11 cellular contexts compared by ENCODE assay signal in the genomic region with DNA sequence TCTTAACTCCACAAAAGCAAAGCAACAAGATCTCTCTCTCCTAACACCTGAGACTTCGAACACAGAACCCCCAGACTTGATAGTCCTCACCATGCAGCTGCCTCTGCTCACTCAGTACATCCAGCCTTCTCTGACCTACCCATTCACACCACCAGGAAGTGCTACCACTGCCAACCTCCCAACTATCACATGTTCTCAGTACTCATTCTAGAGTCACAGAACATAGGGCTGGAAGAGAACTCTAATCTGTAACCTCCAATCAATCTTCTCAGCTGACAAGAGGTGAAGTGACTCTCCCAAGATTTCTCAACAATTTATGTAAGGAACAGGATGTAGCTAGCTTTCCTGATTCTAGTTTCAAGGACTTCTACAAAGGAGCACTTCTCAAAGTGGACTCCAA. TPM values are rescaled to one million over a fixed set of nuclear protein-coding genes. Genes with fewer than 3 reads are reported as not detected.
DNase-seq lines count a peak whose midpoint lies in the region; ATAC-seq and TF ChIP-seq lines count a peak whose summit lies in the region.
"Had no signal": no experiment of that assay in that cellular context is flagged by ENCODE, and none has a peak within 500 bp of the region (broad histone marks: within the 10 kb centered on the region; RNA-seq: fewer than 3 reads in every experiment).

No MANE protein-coding gene starts in this region.

- H3K36me3 ChIP-seq in naive thymus-derived CD4-positive, alpha-beta T cell (ENCODE audit: control insufficient read depth in 2 of 3, insufficient read depth in 3 of 3, low read length in 3 of 3) = peaks cover 31 to 41% (median 31%) of the 10 kb centered on the region in 3 experiments
- H3K36me3 ChIP-seq in heart left ventricle = peaks cover 0 to 37% (median 33%) of the 10 kb centered on the region in 9 donors

- no peak overlapping the region for H3K4me3 ChIP-seq in naive thymus-derived CD4-positive, alpha-beta T cell (ENCODE audit: low read length)
- no peak overlapping the region for H3K4me3 ChIP-seq in heart left ventricle

- no peaks in the 10 kb centered on the region for H3K27me3 Mint-ChIP-seq in naive thymus-derived CD4-positive, alpha-beta T cell

- ATAC-seq in naive thymus-derived CD4-positive, alpha-beta T cell = no peak
- no peak for ATAC-seq in heart left ventricle

- H3K9me3 ChIP-seq in naive thymus-derived CD4-positive, alpha-beta T cell (ENCODE audit: control insufficient read depth in 2 of 3, low read length in 3 of 3) = no peaks in the 10 kb centered on the region
- H3K9me3 ChIP-seq in heart left ventricle = peaks cover 0 to 13% (median 3%) of the 10 kb centered on the region in 12 donors

- peaks cover 26 to 54% (median 47%) of the 10 kb centered on the region in 5 donors for H3K36me3 Mint-ChIP-seq in naive thymus-derived CD4-positive, alpha-beta T cell

- intact Hi-C loops in naive thymus-derived CD4-positive, alpha-beta T cell (cut with micrococcal nuclease) = no loop called here
- intact Hi-C loops in heart left ventricle (cut with DNase I) = no loop called here

- CTCF ChIA-PET in naive thymus-derived CD4-positive, alpha-beta T cell (lab: Charles Lee) = interaction anchor here (1.0 kb wide), 1 partner anchor 78 kb away, joined by 3 read pairs; no protein-coding TSS in a partner anchor

- peak overlapping the region; percentile 36 to 86 (median 58) for H3K4me3 Mint-ChIP-seq in naive thymus-derived CD4-positive, alpha-beta T cell

- H3K27me3 ChIP-seq in naive thymus-derived CD4-positive, alpha-beta T cell (ENCODE audit: control insufficient read depth in 2 of 2, insufficient read depth in 2 of 2, low read length in 2 of 2) = no peaks in the 10 kb centered on the region
- no peaks in the 10 kb centered on the region for H3K27me3 ChIP-seq in heart left ventricle

- no peak for TF ChIP-seq POLR2A in heart left ventricle (IDR thresholded peaks at IDR 0.05)

- no peak for TF ChIP-seq CTCF in heart left ventricle (IDR thresholded peaks at IDR 0.05)

- peaks cover 7 to 19% (median 14%) of the 10 kb centered on the region in 11 donors for H3K9me3 Mint-ChIP-seq in naive thymus-derived CD4-positive, alpha-beta T cell

- peak overlapping the region; percentile 74 for H3K27ac ChIP-seq in caudate nucleus (ENCODE audit: low read depth, low read length)
- no peak overlapping the region for H3K27ac ChIP-seq in naive thymus-derived CD4-positive, alpha-beta T cell (ENCODE audit: low read depth, low read length)
- peak overlapping the region in 2 of 12 donors; percentile 31 to 74 for H3K27ac ChIP-seq in heart left ventricle
- H3K27ac ChIP-seq: 22Rv1, HL-60 had no signal

- peaks cover 29 to 44% of the 10 kb centered on the region in 2 donors for H3K4me1 ChIP-seq in naive thymus-derived CD4-positive, alpha-beta T cell (ENCODE audit: control insufficient read depth in 2 of 2, insufficient read depth in 2 of 2, low read length in 2 of 2)
- peaks cover 8 to 67% (median 50%) of the 10 kb centered on the region in 12 donors for H3K4me1 ChIP-seq in heart left ventricle

- WGBS in heart left ventricle, 4 donors = 86 to 96% (median 90%) methylated on average over 1 of the region's 1 CpG

- H3K4me1 Mint-ChIP-seq in naive thymus-derived CD4-positive, alpha-beta T cell = peaks cover 48 to 92% (median 81%) of the 10 kb centered on the region in 7 donors

- POLR2A ChIA-PET in naive thymus-derived CD4-positive, alpha-beta T cell (lab: Charles Lee) = interaction anchor here (1.2 to 1.7 kb wide), 2 partner anchors 11 to 435 kb away, joined by 3 to 4 read pairs; no protein-coding TSS in a partner anchor

- H3K27ac Mint-ChIP-seq in naive thymus-derived CD4-positive, alpha-beta T cell = peak overlapping the region in 7 of 9 donors; percentile 1 to 79 (median 45)

- DNase-seq in DMS53 (lab: John Stamatoyannopoulos, UW) (peak; percentile 34), DMS53 treated with DMSO at 0.1 percent for 48 hours (lab: John Stamatoyannopoulos, UW; ENCODE audit: unreplicated experiment) (no peak), NAMALWA (ENCODE audit: low spot score) (peak; percentile 45), caudate nucleus (lab: John Stamatoyannopoulos, UW) (peak in 1 of 61 donors; percentile 31), heart left ventricle (no peak), NCI-H2171 (lab: John Stamatoyannopoulos, UW) (no peak)
- no peak for DNase-seq in naive thymus-derived CD4-positive, alpha-beta T cell
- no peak for DNase-seq in central memory CD4-positive, alpha-beta T cell
- DNase-seq: NCI-H526 had no signal

RNA-seq across cellular contexts. Expression of gene NUDCD3, which starts 3.8 kb away (rescaled TPM):
- 100 to 1,000 TPM in 2 of 5 experiments, 10 to 100 TPM in 3; 79.4 to 117 (median 91.0) TPM for total RNA-seq in naive thymus-derived CD4-positive, alpha-beta T cell
- polyA plus RNA-seq in naive thymus-derived CD4-positive, alpha-beta T cell = 10 to 100 TPM; 51.5 to 55.6 TPM
- 100 to 1,000 TPM in 4 of 9 donors, 10 to 100 TPM in 5; 59.5 to 133 (median 98.7) TPM for total RNA-seq in heart left ventricle
- polyA plus RNA-seq in heart left ventricle = 10 to 100 TPM; 16.7 to 54.6 TPM

RNA-seq across cellular contexts. Expression of gene NPC1L1, which starts 54.4 kb away (rescaled TPM):
- under 1 TPM in 4 of 5 experiments, not detected in 1; 0.11 to 0.32 (median 0.21) TPM for total RNA-seq in naive thymus-derived CD4-positive, alpha-beta T cell
- polyA plus RNA-seq in naive thymus-derived CD4-positive, alpha-beta T cell = not detected
- total RNA-seq in heart left ventricle = under 1 TPM in 5 of 9 donors, not detected in 4; 0.07 to 0.25 (median 0.14) TPM
- under 1 TPM; 0.03 to 0.11 TPM for polyA plus RNA-seq in heart left ventricle

Comparison
In these comparisons a context has a peak if more than half of its experiments do, and no peak if none do; other contexts are left out.
1. DNase-seq: peak in DMS53 (single experiment) and NAMALWA (single experiment); none in DMS53 treated with DMSO at 0.1 percent for 48 hours (single experiment), naive thymus-derived CD4-positive, alpha-beta T cell (0 of 9), heart left ventricle (0 of 5), central memory CD4-positive, alpha-beta T cell (single experiment) and NCI-H2171 (single experiment).